In the genomic region with DNA sequence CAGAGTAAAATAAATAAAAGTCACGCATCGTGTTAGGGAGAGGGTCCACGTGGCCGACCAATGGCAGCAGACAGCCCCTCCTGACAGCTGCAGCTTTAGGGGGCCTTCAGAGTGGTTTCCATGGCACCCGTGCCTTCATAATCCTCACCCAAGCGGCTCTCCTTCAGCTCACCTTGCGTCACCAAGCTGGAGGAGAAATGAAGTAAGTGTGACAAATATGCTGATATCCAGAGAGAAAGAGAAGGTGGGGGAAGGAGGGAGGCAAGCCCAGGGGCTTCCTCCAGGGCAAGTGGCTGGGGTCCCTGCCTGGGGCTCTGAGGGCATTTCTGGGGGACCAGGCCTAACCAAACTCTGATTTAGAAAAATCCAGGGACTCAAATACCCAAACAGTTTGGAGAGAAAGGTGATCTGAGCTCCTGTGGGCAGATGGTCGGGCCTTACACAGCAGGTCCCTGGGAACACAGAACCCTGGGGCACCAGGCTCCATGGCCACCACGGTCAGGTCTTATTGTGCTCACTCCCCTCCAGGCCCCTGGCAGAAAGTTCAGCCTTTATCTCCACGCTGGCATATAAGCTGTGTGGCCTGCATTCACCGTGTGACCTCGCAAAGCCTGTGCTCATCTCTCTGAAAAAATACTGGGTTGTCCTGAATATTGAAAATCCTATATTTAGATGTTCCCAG, we compare ENCODE assay signal across 17 cellular contexts.
DNase-seq lines count a peak whose midpoint lies in the region; ATAC-seq and TF ChIP-seq lines count a peak whose summit lies in the region.
"Had no signal": no experiment of that assay in that cellular context is flagged by ENCODE, and none has a peak within 500 bp of the region (broad histone marks: within the 10 kb centered on the region; RNA-seq: fewer than 3 reads in every experiment).

No MANE protein-coding gene starts in this region.

- no peak overlapping the region for H2AK5ac ChIP-seq in neuronal stem cell (ENCODE audit: low read depth, low read length)

- peaks cover 91% of the 10 kb centered on the region for H3K4me1 Mint-ChIP-seq in CD8-positive, alpha-beta T cell (ENCODE audit: low read depth)
- peaks cover 88% of the 10 kb centered on the region for H3K4me1 Mint-ChIP-seq in brain
- H3K4me1 Mint-ChIP-seq in activated T-helper 17 cell treated with anti-CD3 and anti-CD28 coated beads, Interleukin-2, amount 50 U/mL, for 72 hours: peaks cover 43% of the 10 kb centered on the region

- no peak overlapping the region for H4K91ac ChIP-seq in neuronal stem cell (ENCODE audit: low read depth, low read length, poor library complexity)

- no peaks in the 10 kb centered on the region for H3K27me3 Mint-ChIP-seq in CD8-positive, alpha-beta T cell (ENCODE audit: low read depth)
- H3K27me3 Mint-ChIP-seq in brain: peaks cover 3% of the 10 kb centered on the region
- no peaks in the 10 kb centered on the region for H3K27me3 Mint-ChIP-seq in activated T-helper 17 cell treated with anti-CD3 and anti-CD28 coated beads, Interleukin-2, amount 50 U/mL, for 72 hours

- H2AFZ ChIP-seq in neuronal stem cell (ENCODE audit: low read length): no peak overlapping the region

- DNase-seq in NCI-H82 (lab: John Stamatoyannopoulos, UW) (peak; percentile 65), NCI-H82 treated with DMSO at 0.1 percent for 48 hours (lab: John Stamatoyannopoulos, UW; ENCODE audit: unreplicated experiment) (no peak), neuronal stem cell (ENCODE audit: low spot score) (no peak), left ventricle myocardium superior (no peak)
- no peak for DNase-seq in CD8-positive, alpha-beta T cell
- DNase-seq: COR-L47, EL, HFFc6, Karpas-422, MM.1S, NCI-H1105 treated with DMSO at 0.1 percent for 48 hours, NCI-H1694 treated with DMSO at 0.1 percent for 48 hours, RPMI8226, SIG-M5 had no signal

- no peaks in the 10 kb centered on the region for H3K27me3 ChIP-seq in CD8-positive, alpha-beta T cell (ENCODE audit: insufficient read depth, low read length)
- peaks cover 0 to 21% (median 0%) of the 10 kb centered on the region in 3 experiments for H3K27me3 ChIP-seq in neuronal stem cell (ENCODE audit: control insufficient read depth in 3 of 3, insufficient read depth in 3 of 3, low read depth in 1 of 3, low read length in 3 of 3)

- no peak overlapping the region for H2BK12ac ChIP-seq in neuronal stem cell (ENCODE audit: low read length)

- H3K14ac ChIP-seq in neuronal stem cell (ENCODE audit: low read length): no peak overlapping the region

- H2BK5ac ChIP-seq in neuronal stem cell (ENCODE audit: low read length): no peak overlapping the region

- H3K9me3 ChIP-seq in CD8-positive, alpha-beta T cell (ENCODE audit: low read length): no peaks in the 10 kb centered on the region
- peaks cover 0 to 4% of the 10 kb centered on the region in 2 donors for H3K9me3 ChIP-seq in neuronal stem cell (replicated peaks in 1 of 2; ENCODE audit: control insufficient read depth in 2 of 2, insufficient read depth in 1 of 2, low read depth in 1 of 2, low read length in 2 of 2)

- H4K8ac ChIP-seq in neuronal stem cell (ENCODE audit: low read depth, low read length): no peak overlapping the region

- peaks cover 98% of the 10 kb centered on the region for H3K4me1 ChIP-seq in CD8-positive, alpha-beta T cell (ENCODE audit: insufficient read depth, low read length)
- peaks cover 14 to 19% of the 10 kb centered on the region in 2 donors for H3K4me1 ChIP-seq in neuronal stem cell (ENCODE audit: control insufficient read depth in 2 of 2, insufficient read depth in 1 of 2, low read depth in 1 of 2, low read length in 2 of 2)

- peak overlapping the region; percentile 60 for H3K27ac Mint-ChIP-seq in CD8-positive, alpha-beta T cell
- H3K27ac Mint-ChIP-seq in brain: peak overlapping the region in 4 of 5 experiments; percentile 18 to 92 (median 66)
- no peak overlapping the region for H3K27ac Mint-ChIP-seq in activated T-helper 17 cell treated with anti-CD3 and anti-CD28 coated beads, Interleukin-2, amount 50 U/mL, for 72 hours
- H3K27ac Mint-ChIP-seq: HFFc6 had no signal

- CTCF ChIA-PET in CD8-positive, alpha-beta T cell (lab: Charles Lee): interaction anchor here (0.6 to 1.0 kb wide), 4 partner anchors 11 to 106 kb away, joined by 3 to 4 read pairs (median 3); no protein-coding TSS in a partner anchor

- intact Hi-C loops in CD8-positive, alpha-beta T cell (cut with DNase I, micrococcal nuclease): no loop called here
- intact Hi-C loops in left ventricle myocardium superior (cut with micrococcal nuclease): no loop called here

- no CpG with 5 or more reads among the region's 12 CpGs for WGBS in neuronal stem cell (ENCODE audit: extremely low coverage in 2 of 2, insufficient read length in 2 of 2, insufficient replicate concordance in 1 of 2), 2 donors

- no peak overlapping the region for H2BK120ac ChIP-seq in neuronal stem cell (ENCODE audit: low read depth, low read length)

- POLR2A ChIA-PET in CD8-positive, alpha-beta T cell (lab: Charles Lee): interaction anchor here (0.6 to 3.4 kb wide), 6 partner anchors 8 to 553 kb away, joined by 3 to 15 read pairs (median 4); a partner anchor contains a TSS

- TF ChIP-seq CTCF in CD8-positive, alpha-beta T cell (IDR thresholded peaks at IDR 0.05): no peak
- TF ChIP-seq CTCF in brain (conservative IDR thresholded peaks at IDR 0.05): no peak

- no peak overlapping the region for H3K27ac ChIP-seq in CD8-positive, alpha-beta T cell (ENCODE audit: low read depth, low read length)
- no peak overlapping the region for H3K27ac ChIP-seq in neuronal stem cell (replicated peaks; ENCODE audit: low read length)
- H3K27ac ChIP-seq: BLaER1 had no signal

- H3K23ac ChIP-seq in neuronal stem cell (ENCODE audit: low read depth, low read length, poor library complexity): no peak overlapping the region

- no peak overlapping the region for H2BK15ac ChIP-seq in neuronal stem cell (ENCODE audit: low read length)

- H3K4me2 ChIP-seq in neuronal stem cell (ENCODE audit: insufficient read depth, low read length, poor library complexity, severe bottlenecking): no peak overlapping the region
- H3K4me2 ChIP-seq: BLaER1 had no signal

- peak overlapping the region; percentile 39 for H3K18ac ChIP-seq in neuronal stem cell (ENCODE audit: low read length)

- H3K4me3 Mint-ChIP-seq in CD8-positive, alpha-beta T cell: no peak overlapping the region
- peak overlapping the region in 1 of 5 experiments; percentile 26 for H3K4me3 Mint-ChIP-seq in brain
- H3K4me3 Mint-ChIP-seq in activated T-helper 17 cell treated with anti-CD3 and anti-CD28 coated beads, Interleukin-2, amount 50 U/mL, for 72 hours: no peak overlapping the region
- H3K4me3 Mint-ChIP-seq: HFFc6 had no signal

- H3K36me3 Mint-ChIP-seq in CD8-positive, alpha-beta T cell: no peaks in the 10 kb centered on the region
- peaks cover 10% of the 10 kb centered on the region for H3K36me3 Mint-ChIP-seq in brain
- H3K36me3 Mint-ChIP-seq in activated T-helper 17 cell treated with anti-CD3 and anti-CD28 coated beads, Interleukin-2, amount 50 U/mL, for 72 hours (ENCODE audit: low read depth): no peaks in the 10 kb centered on the region

- H3K79me1 ChIP-seq in neuronal stem cell (ENCODE audit: low read depth, low read length): no peaks in the 10 kb centered on the region

- peaks cover 3% of the 10 kb centered on the region for H3K9me3 Mint-ChIP-seq in CD8-positive, alpha-beta T cell
- peaks cover 0 to 24% (median 14%) of the 10 kb centered on the region in 5 experiments for H3K9me3 Mint-ChIP-seq in brain
- peaks cover 10% of the 10 kb centered on the region for H3K9me3 Mint-ChIP-seq in activated T-helper 17 cell treated with anti-CD3 and anti-CD28 coated beads, Interleukin-2, amount 50 U/mL, for 72 hours

- H3K9ac ChIP-seq in neuronal stem cell (ENCODE audit: low read depth, low read length, poor library complexity): no peak overlapping the region
- H3K9ac ChIP-seq: BLaER1 had no signal

- no peak overlapping the region for H3K4ac ChIP-seq in neuronal stem cell (ENCODE audit: low read length)

- no peak for ATAC-seq in CD8-positive, alpha-beta T cell
- ATAC-seq in left ventricle myocardium superior: no peak
- ATAC-seq in activated T-helper 17 cell treated with anti-CD3 and anti-CD28 coated beads, Interleukin-2, amount 50 U/mL, for 72 hours (replicated peaks): no peak

- H3K4me3 ChIP-seq in CD8-positive, alpha-beta T cell (ENCODE audit: low read depth, low read length): no peak overlapping the region
- no peak overlapping the region for H3K4me3 ChIP-seq in neuronal stem cell (ENCODE audit: low read length in 2 of 2)
- H3K4me3 ChIP-seq: BLaER1 had no signal

- no peaks in the 10 kb centered on the region for H3K36me3 ChIP-seq in CD8-positive, alpha-beta T cell (ENCODE audit: insufficient read depth, low read length)
- H3K36me3 ChIP-seq in neuronal stem cell (replicated peaks in 1 of 2; ENCODE audit: control insufficient read depth in 2 of 2, insufficient read depth in 2 of 2, low read length in 2 of 2): peaks cover 0 to 2% of the 10 kb centered on the region in 2 donors
- H3K36me3 ChIP-seq: BLaER1 had no signal
